In genomic region chr17:47969975-47970724, GRCh38 we compare ENCODE assay signal across 9 cellular contexts. TPM values are rescaled to one million over a fixed set of nuclear protein-coding genes. Genes with fewer than 3 reads are reported as not detected.
A peak's percentile ranks its signal among the peaks of the same experiment; 100 is the strongest.
DNase-seq lines count a peak whose midpoint lies in the region; ATAC-seq and TF ChIP-seq lines count a peak whose summit lies in the region.
"Had no signal": no experiment of that assay in that cellular context is flagged by ENCODE, and none has a peak within 500 bp of the region (broad histone marks: within the 10 kb centered on the region; RNA-seq: fewer than 3 reads in every experiment).

No MANE protein-coding gene starts in this region.

- H3K4me3 ChIP-seq in AG10803 (ENCODE audit: low read length): peak overlapping the region; percentile 51

- peak overlapping the region; percentile 92 to 99 (median 96) for H3K4me3 Mint-ChIP-seq in IgD-negative memory B cell
- peak overlapping the region; percentile 96 for H3K4me3 Mint-ChIP-seq in central memory CD8-positive, alpha-beta T cell
- peak overlapping the region; percentile 88 for H3K4me3 Mint-ChIP-seq in natural killer cell treated with Interleukin-12 subunit alpha and Interleukin-12 subunit beta and Interleukin-15 and Interleukin-18, amount 100 ng/mL, for 72 hours

- H3K27ac Mint-ChIP-seq in IgD-negative memory B cell: peak overlapping the region; percentile 36 to 80 (median 79)
- H3K27ac Mint-ChIP-seq in central memory CD8-positive, alpha-beta T cell (ENCODE audit: low read depth): peak overlapping the region; percentile 73
- H3K27ac Mint-ChIP-seq in natural killer cell treated with Interleukin-12 subunit alpha and Interleukin-12 subunit beta and Interleukin-15 and Interleukin-18, amount 100 ng/mL, for 72 hours: peak overlapping the region; percentile 90 to 91

- H3K9me3 Mint-ChIP-seq in IgD-negative memory B cell: no peaks in the 10 kb centered on the region
- H3K9me3 Mint-ChIP-seq in central memory CD8-positive, alpha-beta T cell: no peaks in the 10 kb centered on the region
- no peaks in the 10 kb centered on the region for H3K9me3 Mint-ChIP-seq in natural killer cell treated with Interleukin-12 subunit alpha and Interleukin-12 subunit beta and Interleukin-15 and Interleukin-18, amount 100 ng/mL, for 72 hours

- peaks cover 1% of the 10 kb centered on the region for H3K27me3 Mint-ChIP-seq in IgD-negative memory B cell
- no peaks in the 10 kb centered on the region for H3K27me3 Mint-ChIP-seq in central memory CD8-positive, alpha-beta T cell
- peaks cover 0 to 3% of the 10 kb centered on the region in 2 donors for H3K27me3 Mint-ChIP-seq in natural killer cell treated with Interleukin-12 subunit alpha and Interleukin-12 subunit beta and Interleukin-15 and Interleukin-18, amount 100 ng/mL, for 72 hours

- no peak for TF ChIP-seq CTCF in AG10803 (conservative IDR thresholded peaks at IDR 0.05; ENCODE audit: low read length)

- no peaks in the 10 kb centered on the region for H3K36me3 Mint-ChIP-seq in IgD-negative memory B cell
- H3K36me3 Mint-ChIP-seq in central memory CD8-positive, alpha-beta T cell (ENCODE audit: insufficient read depth): peaks cover 10% of the 10 kb centered on the region
- H3K36me3 Mint-ChIP-seq in natural killer cell treated with Interleukin-12 subunit alpha and Interleukin-12 subunit beta and Interleukin-15 and Interleukin-18, amount 100 ng/mL, for 72 hours: peaks cover 6% of the 10 kb centered on the region

- DNase-seq in AG10803 (ENCODE audit: low read depth) (no peak), OCI-M1 (lab: John Stamatoyannopoulos, UW) (no peak), mesenteric fat pad (ENCODE audit: low spot score) (no peak), NOMO-1 (lab: John Stamatoyannopoulos, UW; ENCODE audit: unreplicated experiment in 2 of 2) (no peak)
- no peak for DNase-seq in central memory CD8-positive, alpha-beta T cell (ENCODE audit: low spot score in 2 of 2)
- DNase-seq in natural killer cell treated with Interleukin-12 subunit alpha and Interleukin-12 subunit beta and Interleukin-15 and Interleukin-18, amount 100 ng/mL, for 72 hours (ENCODE audit: low spot score): no peak

- H3K4me1 Mint-ChIP-seq in IgD-negative memory B cell: peaks cover 4 to 23% (median 10%) of the 10 kb centered on the region in 3 donors
- H3K4me1 Mint-ChIP-seq in central memory CD8-positive, alpha-beta T cell: peaks cover 28% of the 10 kb centered on the region
- peaks cover 12 to 20% of the 10 kb centered on the region in 2 donors for H3K4me1 Mint-ChIP-seq in natural killer cell treated with Interleukin-12 subunit alpha and Interleukin-12 subunit beta and Interleukin-15 and Interleukin-18, amount 100 ng/mL, for 72 hours (ENCODE audit: low read depth in 2 of 2)

- no peak for ATAC-seq in central memory CD8-positive, alpha-beta T cell (replicated peaks; ENCODE audit: extremely low read depth, poor library complexity, severe bottlenecking)
- no peak for ATAC-seq in natural killer cell treated with Interleukin-12 subunit alpha and Interleukin-12 subunit beta and Interleukin-15 and Interleukin-18, amount 100 ng/mL, for 72 hours
- no peak for ATAC-seq in GM21717 (IDR thresholded peaks at IDR 0.05; ENCODE audit: unreplicated experiment)

RNA-seq across cellular contexts. Expression of gene CDK5RAP3, which starts 0.8 kb away (rescaled TPM):
- polyA plus RNA-seq in IgD-negative memory B cell: 80.0 TPM
- 100 to 1,000 TPM; 150 to 278 TPM for total RNA-seq in natural killer cell treated with Interleukin-12 subunit alpha and Interleukin-12 subunit beta and Interleukin-15 and Interleukin-18, amount 100 ng/mL, for 72 hours
- 105 TPM for total RNA-seq in mesenteric fat pad

RNA-seq across cellular contexts. Expression of gene PRR15L, which starts 12.5 kb away (rescaled TPM):
- polyA plus RNA-seq in IgD-negative memory B cell: not detected
- not detected for total RNA-seq in natural killer cell treated with Interleukin-12 subunit alpha and Interleukin-12 subunit beta and Interleukin-15 and Interleukin-18, amount 100 ng/mL, for 72 hours
- not detected for total RNA-seq in mesenteric fat pad
- total RNA-seq: LHCN-M2 had no signal

RNA-seq across cellular contexts. Expression of gene PNPO, which starts 28.8 kb away (rescaled TPM):
- polyA plus RNA-seq in IgD-negative memory B cell: 17.4 TPM
- total RNA-seq in natural killer cell treated with Interleukin-12 subunit alpha and Interleukin-12 subunit beta and Interleukin-15 and Interleukin-18, amount 100 ng/mL, for 72 hours: 10 to 100 TPM; 21.5 to 39.9 TPM
- 28.2 TPM for total RNA-seq in mesenteric fat pad
